In the genomic region with DNA sequence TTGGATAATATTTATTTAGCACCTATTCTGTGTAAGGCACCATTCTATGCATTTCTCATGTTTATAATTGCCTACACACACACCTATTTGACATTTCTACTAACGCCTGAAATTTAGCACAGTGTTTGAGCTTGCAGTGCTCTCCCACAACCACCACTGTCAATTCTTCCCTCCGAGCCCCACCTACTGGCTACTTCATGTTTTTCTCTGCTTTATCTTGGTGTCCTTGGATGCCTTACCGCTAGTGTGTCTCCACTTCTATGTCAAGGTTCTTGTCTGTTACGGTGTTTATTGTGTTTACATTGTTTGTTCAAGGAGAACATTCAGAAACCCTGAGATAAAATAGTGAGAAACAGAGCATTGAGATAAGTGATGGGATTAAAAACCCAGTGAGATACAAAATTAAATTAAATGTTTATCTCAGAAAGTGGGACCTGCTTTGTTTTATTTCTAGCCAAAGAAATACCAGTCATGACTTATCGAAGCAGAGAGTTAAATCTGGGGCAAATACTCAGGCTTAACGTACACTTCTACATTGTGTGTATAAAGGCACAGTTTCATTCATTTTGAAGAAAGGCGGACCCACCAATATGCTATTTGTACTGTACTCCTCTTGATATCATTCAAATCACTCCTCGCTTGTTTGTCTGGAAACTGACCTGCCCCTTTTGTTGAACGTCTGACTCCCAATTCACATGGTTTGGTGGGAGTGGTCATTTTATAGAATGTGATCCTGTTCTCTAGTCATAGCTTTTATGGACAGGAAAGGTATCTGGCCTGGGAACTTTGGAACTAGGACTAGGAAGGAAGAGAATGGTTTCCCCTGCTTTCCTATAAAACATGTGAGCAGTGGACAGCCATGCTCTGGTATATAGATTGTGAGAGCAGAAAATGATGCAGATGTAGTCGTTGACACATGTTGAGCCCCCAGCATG, we compare ENCODE assay signal across 8 cellular contexts. TPM values are rescaled to one million over a fixed set of nuclear protein-coding genes. Genes with fewer than 3 reads are reported as not detected.
A peak's percentile ranks its signal among the peaks of the same experiment; 100 is the strongest.
DNase-seq lines count a peak whose midpoint lies in the region; ATAC-seq and TF ChIP-seq lines count a peak whose summit lies in the region.

No MANE protein-coding gene starts in this region.

- no peak overlapping the region for H2AFZ ChIP-seq in PC-3 (ENCODE audit: low read length)

- POLR2A ChIA-PET in PC-3 (lab: Charles Lee; ENCODE audit: unreplicated experiment), result no interaction called here

- peaks cover 11% of the 10 kb centered on the region for H3K27me3 Mint-ChIP-seq in neural crest cell (ENCODE audit: low read depth)

- peak; percentile 13 for DNase-seq in COLO829 (ENCODE audit: low spot score)
- DNase-seq in PC-3, result peak; percentile 76
- DNase-seq in esophagus muscularis mucosa (ENCODE audit: extremely low spot score), result no peak
- DNase-seq in neural crest cell (ENCODE audit: low read depth, low spot score), result peak; percentile 29

- H3K27ac Mint-ChIP-seq in neural crest cell (ENCODE audit: unreplicated experiment), result no peak overlapping the region

- H4K20me1 ChIP-seq in PC-3 (ENCODE audit: low read length), result no peaks in the 10 kb centered on the region

- H3K4me2 ChIP-seq in PC-3 (ENCODE audit: low read length), result no peak overlapping the region

- no peak overlapping the region for H3K4me3 ChIP-seq in PC-3 (ENCODE audit: low read length)
- H3K4me3 ChIP-seq in esophagus muscularis mucosa, result no peak overlapping the region

- no peaks in the 10 kb centered on the region for H3K4me1 ChIP-seq in PC-3 (ENCODE audit: insufficient read depth, low read length)
- no peaks in the 10 kb centered on the region for H3K4me1 ChIP-seq in esophagus muscularis mucosa

- H3K36me3 ChIP-seq in PC-3 (ENCODE audit: low read depth, low read length) (no peaks in the 10 kb centered on the region), esophagus muscularis mucosa (no peaks in the 10 kb centered on the region)

- peaks cover 10% of the 10 kb centered on the region for H3K27me3 ChIP-seq in PC-3 (ENCODE audit: low read length)
- peaks cover 0 to 17% (median 0%) of the 10 kb centered on the region in 4 donors for H3K27me3 ChIP-seq in esophagus muscularis mucosa

- no peak overlapping the region for H3K27ac ChIP-seq in PC-3 (ENCODE audit: low read length)
- H3K27ac ChIP-seq in esophagus muscularis mucosa (replicated peaks in 1 of 4), result no peak overlapping the region

- CTCF ChIA-PET in PC-3 (lab: Charles Lee), result interaction anchor here (0.5 to 0.7 kb wide), 3 partner anchors 133 to 501 kb away, joined by 3 read pairs; no protein-coding TSS in a partner anchor

- ATAC-seq in GM18868 (IDR thresholded peaks at IDR 0.05; ENCODE audit: unreplicated experiment) (peak; percentile 69), HG03378 (IDR thresholded peaks at IDR 0.05; ENCODE audit: unreplicated experiment) (peak; percentile 60), PC-3 (peak; percentile 84), GM21528 (IDR thresholded peaks at IDR 0.05; ENCODE audit: low FRiP score, unreplicated experiment) (no peak), HG03108 (IDR thresholded peaks at IDR 0.05; ENCODE audit: unreplicated experiment) (no peak)

- no peaks in the 10 kb centered on the region for H3K9me2 ChIP-seq in PC-3 (replicated peaks; ENCODE audit: low read length)

- H3K4me1 Mint-ChIP-seq in neural crest cell, result no peaks in the 10 kb centered on the region

- 45% methylated on average over 10 of the region's 10 CpGs for WGBS in esophagus muscularis mucosa

- no peak for TF ChIP-seq POLR2A in esophagus muscularis mucosa (IDR thresholded peaks at IDR 0.05; ENCODE audit: low read depth)

- no peaks in the 10 kb centered on the region for H3F3A ChIP-seq in PC-3 (ENCODE audit: low read length, unreplicated experiment)

- no peak overlapping the region for H3K4me3 Mint-ChIP-seq in neural crest cell

- no peaks in the 10 kb centered on the region for H3K36me3 Mint-ChIP-seq in neural crest cell (ENCODE audit: low read depth)

- no peak overlapping the region for H3K9ac ChIP-seq in PC-3 (ENCODE audit: low read length)

- H3K9me3 Mint-ChIP-seq in neural crest cell, result no peaks in the 10 kb centered on the region

- intact Hi-C loops in PC-3 (cut with micrococcal nuclease) (loop anchor here (10.0 kb wide), 1 partner anchor 248 kb away; no protein-coding TSS in a partner anchor), esophagus muscularis mucosa (cut with DNase I) (loop anchor here (2.0 to 10.0 kb wide), 2 partner anchors 62 to 306 kb away; a partner anchor contains a TSS)

- H3K9me3 ChIP-seq in PC-3 (ENCODE audit: low read length) (no peaks in the 10 kb centered on the region), esophagus muscularis mucosa (no peaks in the 10 kb centered on the region)

- H3K79me2 ChIP-seq in PC-3 (ENCODE audit: low read length), result no peaks in the 10 kb centered on the region

- BruUV-seq in PC-3 (replicated peaks; lab: Mats Ljungman, UMichigan), result no TSS peak

- peak; percentile 77 for TF ChIP-seq CTCF in PC-3 (conservative IDR thresholded peaks at IDR 0.05; ENCODE audit: low read depth, low read length)
- TF ChIP-seq CTCF in esophagus muscularis mucosa (IDR thresholded peaks at IDR 0.05), result peak; percentile 23 to 43 (median 33)
- TF ChIP-seq CTCF in neural crest cell (conservative IDR thresholded peaks at IDR 0.05), result peak; percentile 68

- no peak for TF ChIP-seq EP300 in esophagus muscularis mucosa (IDR thresholded peaks at IDR 0.05)

RNA-seq across cellular contexts. Expression of a gene that starts 39.2 kb away (rescaled TPM):
- total RNA-seq in PC-3 (2014; rRNA removed) (10.5 and 21.3 TPM in 2 replicates), esophagus muscularis mucosa (10 to 100 TPM; 10.9 to 19.9 (median 17.7) TPM), neural crest cell (34.4 and 37.7 TPM in 2 replicates)

Comparison
In these comparisons a context has a peak if more than half of its experiments do, and no peak if none do; other contexts are left out.
1. ATAC-seq: peak in GM18868 (single experiment), HG03378 (single experiment) and PC-3 (single experiment); none in GM21528 (single experiment) and HG03108 (single experiment).
2. Peak in every context shown above with its lines, with median percentiles within 50 percentile points of each other: CTCF ChIP-seq.